8 cellular contexts compared by ENCODE assay signal in the genomic region with DNA sequence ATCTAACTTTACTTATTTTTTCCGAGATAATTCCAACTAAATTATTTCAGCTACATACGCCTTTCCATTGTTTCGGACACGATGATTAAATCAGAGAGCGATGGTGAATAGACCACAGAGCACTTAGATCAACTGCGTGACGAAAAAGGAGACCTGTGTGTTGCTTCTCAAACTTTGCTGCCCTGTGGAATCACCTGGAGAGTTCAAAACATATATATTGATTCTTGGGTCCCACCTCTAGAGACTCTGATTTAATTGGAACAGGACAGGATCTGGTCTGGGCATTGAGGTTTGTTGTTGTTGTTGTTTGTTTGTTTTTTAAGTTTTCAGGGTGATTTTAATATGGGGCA. TPM values are rescaled to one million over a fixed set of nuclear protein-coding genes. Genes with fewer than 3 reads are reported as not detected.
A peak's percentile ranks its signal among the peaks of the same experiment; 100 is the strongest.
DNase-seq lines count a peak whose midpoint lies in the region; ATAC-seq and TF ChIP-seq lines count a peak whose summit lies in the region.

No MANE protein-coding gene starts in this region.

- peak overlapping the region; percentile 59 to 79 (median 73) for H3K4me3 Mint-ChIP-seq in CD4-positive, alpha-beta memory T cell
- H3K4me3 Mint-ChIP-seq in activated CD8-positive, alpha-beta T cell treated with anti-CD3 and anti-CD28 coated beads for 36 hours, result peak overlapping the region; percentile 71
- H3K4me3 Mint-ChIP-seq in mesothelial cell of epicardium, result peak overlapping the region; percentile 88

- no peaks in the 10 kb centered on the region for H3K36me3 Mint-ChIP-seq in CD4-positive, alpha-beta memory T cell
- H3K36me3 Mint-ChIP-seq in activated CD8-positive, alpha-beta T cell treated with anti-CD3 and anti-CD28 coated beads for 36 hours (ENCODE audit: low read depth), result no peaks in the 10 kb centered on the region
- H3K36me3 Mint-ChIP-seq in mesothelial cell of epicardium, result no peaks in the 10 kb centered on the region

- DNase-seq in CD4-positive, alpha-beta memory T cell, result peak in 1 of 5 donors; percentile 1
- DNase-seq in activated CD8-positive, alpha-beta T cell treated with anti-CD3 and anti-CD28 coated beads for 36 hours, result no peak
- DNase-seq in mesothelial cell of epicardium (ENCODE audit: low spot score in 2 of 2, unreplicated experiment in 2 of 2) (no peak), NCI-H1436 (lab: John Stamatoyannopoulos, UW) (no peak), NCI-H1930 (lab: John Stamatoyannopoulos, UW) (no peak), foreskin fibroblast (no peak), caudate nucleus (lab: John Stamatoyannopoulos, UW) (no peak)

- H3K27me3 Mint-ChIP-seq in CD4-positive, alpha-beta memory T cell, result peaks cover 34 to 59% of the 10 kb centered on the region in 2 donors
- peaks cover 38% of the 10 kb centered on the region for H3K27me3 Mint-ChIP-seq in activated CD8-positive, alpha-beta T cell treated with anti-CD3 and anti-CD28 coated beads for 36 hours
- peaks cover 4% of the 10 kb centered on the region for H3K27me3 Mint-ChIP-seq in mesothelial cell of epicardium (ENCODE audit: low read depth)

- peaks cover 12% of the 10 kb centered on the region for H3K4me1 ChIP-seq in CD4-positive, alpha-beta memory T cell (ENCODE audit: insufficient read depth, low read length)

- POLR2A ChIA-PET in CD4-positive, alpha-beta memory T cell (lab: Charles Lee; ENCODE audit: partially characterized antibody), result no interaction called here
- POLR2A ChIA-PET in activated CD8-positive, alpha-beta T cell treated with anti-CD3 and anti-CD28 coated beads for 36 hours (lab: Charles Lee), result no interaction called here

- intact Hi-C loops in CD4-positive, alpha-beta memory T cell (cut with micrococcal nuclease), result no loop called here
- intact Hi-C loops in activated CD8-positive, alpha-beta T cell treated with anti-CD3 and anti-CD28 coated beads for 36 hours (cut with micrococcal nuclease), result loop anchor here (5.0 kb wide), 1 partner anchor 213 kb away; no protein-coding TSS in a partner anchor

- CTCF ChIA-PET in CD4-positive, alpha-beta memory T cell (lab: Charles Lee; ENCODE audit: partially characterized antibody), result interaction anchor here (0.8 to 1.3 kb wide), 2 partner anchors 12 to 212 kb away, joined by 3 to 5 read pairs; no protein-coding TSS in a partner anchor
- CTCF ChIA-PET in activated CD8-positive, alpha-beta T cell treated with anti-CD3 and anti-CD28 coated beads for 36 hours (lab: Charles Lee), result interaction anchor here (0.6 to 3.4 kb wide), 10 partner anchors 8 to 217 kb away, joined by 3 to 37 read pairs (median 3); no protein-coding TSS in a partner anchor

- H3K4me1 Mint-ChIP-seq in CD4-positive, alpha-beta memory T cell, result peaks cover 3 to 12% (median 7%) of the 10 kb centered on the region in 4 donors
- peaks cover 8% of the 10 kb centered on the region for H3K4me1 Mint-ChIP-seq in activated CD8-positive, alpha-beta T cell treated with anti-CD3 and anti-CD28 coated beads for 36 hours (ENCODE audit: low read depth)
- H3K4me1 Mint-ChIP-seq in mesothelial cell of epicardium, result peaks cover 16% of the 10 kb centered on the region

- no peaks in the 10 kb centered on the region for H3K27me3 ChIP-seq in CD4-positive, alpha-beta memory T cell (ENCODE audit: insufficient read depth, low read length)

- no peak overlapping the region for H3K27ac Mint-ChIP-seq in CD4-positive, alpha-beta memory T cell
- no peak overlapping the region for H3K27ac Mint-ChIP-seq in activated CD8-positive, alpha-beta T cell treated with anti-CD3 and anti-CD28 coated beads for 36 hours
- H3K27ac Mint-ChIP-seq in mesothelial cell of epicardium, result peak overlapping the region; percentile 86

- no peaks in the 10 kb centered on the region for H3K9me3 ChIP-seq in CD4-positive, alpha-beta memory T cell (ENCODE audit: control insufficient read depth in 1 of 2, low read length in 2 of 2)

- H3K27ac ChIP-seq in CD4-positive, alpha-beta memory T cell (ENCODE audit: low read depth, low read length), result no peak overlapping the region
- no peak overlapping the region for H3K27ac ChIP-seq in caudate nucleus (ENCODE audit: low read depth, low read length)

- H3K4me3 ChIP-seq in CD4-positive, alpha-beta memory T cell (ENCODE audit: low read length in 2 of 2), result no peak overlapping the region
- peak overlapping the region in 1 of 2 donors; percentile 78 for H3K4me3 ChIP-seq in foreskin fibroblast (ENCODE audit: low read depth in 1 of 2, low read length in 2 of 2)

- TF ChIP-seq CTCF in activated CD8-positive, alpha-beta T cell treated with anti-CD3 and anti-CD28 coated beads for 36 hours (IDR thresholded peaks at IDR 0.05), result peak; percentile 24
- TF ChIP-seq CTCF in mesothelial cell of epicardium (IDR thresholded peaks at IDR 0.05; ENCODE audit: unreplicated experiment) (no peak), foreskin fibroblast (IDR thresholded peaks at IDR 0.05; ENCODE audit: low read depth, low read length) (no peak)

- H3K9me3 Mint-ChIP-seq in CD4-positive, alpha-beta memory T cell, result peaks cover 0 to 5% (median 0%) of the 10 kb centered on the region in 8 donors
- H3K9me3 Mint-ChIP-seq in activated CD8-positive, alpha-beta T cell treated with anti-CD3 and anti-CD28 coated beads for 36 hours, result no peaks in the 10 kb centered on the region
- H3K9me3 Mint-ChIP-seq in mesothelial cell of epicardium, result no peaks in the 10 kb centered on the region

- H3K36me3 ChIP-seq in CD4-positive, alpha-beta memory T cell (ENCODE audit: insufficient read depth, low read length), result no peaks in the 10 kb centered on the region

- peak; percentile 7 for ATAC-seq in HG02840 (IDR thresholded peaks at IDR 0.05; ENCODE audit: low FRiP score, unreplicated experiment)
- ATAC-seq in activated CD8-positive, alpha-beta T cell treated with anti-CD3 and anti-CD28 coated beads for 36 hours, result peak; percentile 9

RNA-seq across cellular contexts. Expression of gene TNFRSF21, which starts 0.4 kb away (rescaled TPM):
- total RNA-seq in CD4-positive, alpha-beta memory T cell, result under 1 TPM; 0.19 to 0.23 TPM
- polyA plus RNA-seq in CD4-positive, alpha-beta memory T cell, result not detected
- 1 to 10 TPM; 2.3 to 2.5 TPM for total RNA-seq in activated CD8-positive, alpha-beta T cell treated with anti-CD3 and anti-CD28 coated beads for 36 hours
- total RNA-seq in mesothelial cell of epicardium, result 23.8 to 25.0 TPM (median 24.2 TPM) in 3 replicates
